ENCODE assay signal across 22 cellular contexts in genomic region chr7:44373418-44373740, GRCh38. TPM values are rescaled to one million over a fixed set of nuclear protein-coding genes. Genes with fewer than 3 reads are reported as not detected.
DNase-seq lines count a peak whose midpoint lies in the region; ATAC-seq, FAIRE-seq and TF ChIP-seq lines count a peak whose summit lies in the region.
"Had no signal": no experiment of that assay in that cellular context is flagged by ENCODE, and none has a peak within 500 bp of the region (broad histone marks: within the 10 kb centered on the region; RNA-seq: fewer than 3 reads in every experiment).

No MANE protein-coding gene starts in this region.

- TF ChIP-seq CTCF in mammary epithelial cell (conservative IDR thresholded peaks at IDR 0.05 in 1 of 2, IDR thresholded peaks at IDR 0.05 in 1 of 2; ENCODE audit: extremely low read depth in 1 of 2, insufficient read depth in 1 of 2, low read depth in 1 of 2, low read length in 2 of 2) = no peak
- TF ChIP-seq CTCF in MCF 10A (IDR thresholded peaks at IDR 0.05; ENCODE audit: unreplicated experiment) = no peak
- no peak for TF ChIP-seq CTCF in IMR-90 (conservative IDR thresholded peaks at IDR 0.05; ENCODE audit: low read depth, low read length)
- no peak for TF ChIP-seq CTCF in kidney (IDR thresholded peaks at IDR 0.05; ENCODE audit: borderline replicate concordance, extremely low read depth, insufficient read depth)
- no peak for TF ChIP-seq CTCF in neural progenitor cell (IDR thresholded peaks at IDR 0.05)

- H3K9me3 Mint-ChIP-seq in MCF 10A (ENCODE audit: unreplicated experiment) (no peaks in the 10 kb centered on the region), neural progenitor cell (no peaks in the 10 kb centered on the region)

- POLR2A ChIA-PET in MCF 10A (lab: Yijun Ruan, JAX) (no interaction called here), IMR-90 (lab: Charles Lee; ENCODE audit: unreplicated experiment) (no interaction called here)

- no peaks in the 10 kb centered on the region for H3K9me3 ChIP-seq in mammary epithelial cell (replicated peaks; ENCODE audit: insufficient read depth, low read length)
- H3K9me3 ChIP-seq in IMR-90 (ENCODE audit: control insufficient read depth, insufficient read depth, low read length) = no peaks in the 10 kb centered on the region
- no peaks in the 10 kb centered on the region for H3K9me3 ChIP-seq in kidney (ENCODE audit: control insufficient read depth in 1 of 2, low read length in 2 of 2)
- no peaks in the 10 kb centered on the region for H3K9me3 ChIP-seq in neural progenitor cell (ENCODE audit: low read depth)
- H3K9me3 ChIP-seq: SJSA1 had no signal

- dilution Hi-C loops in mammary epithelial cell (cut with HindIII; ENCODE audit: low sequenced_read_pairs) = no loop called here
- dilution Hi-C loops in IMR-90 (cut with HindIII; ENCODE audit: low sequenced_read_pairs, unreplicated experiment) = no loop called here

- H4K5ac ChIP-seq in IMR-90 (ENCODE audit: low read depth, low read length) = no peak overlapping the region

- 100% methylated on average over 2 of the region's 2 CpGs for whole genome bisulfite sequencing in mammary epithelial cell (ENCODE audit: low coverage, missing lambda C conversion rate)
- WGBS in IMR-90 (ENCODE audit: extremely low coverage in 2 of 2, insufficient read length in 1 of 2), 2 experiments = 91% methylated on average over 1 of the region's 2 CpGs; no CpG with 5 or more reads in 1 of the 2 experiments

- no peak for TF ChIP-seq RAD21 in IMR-90 (IDR thresholded peaks at IDR 0.05; ENCODE audit: low read length)

- H4K20me1 ChIP-seq in mammary epithelial cell (ENCODE audit: insufficient read depth, low read length) (no peaks in the 10 kb centered on the region), IMR-90 (ENCODE audit: insufficient read depth, low read length) (no peaks in the 10 kb centered on the region), neural progenitor cell (ENCODE audit: low read depth) (no peaks in the 10 kb centered on the region)
- H4K20me1 ChIP-seq: BLaER1 had no signal

- H2BK20ac ChIP-seq in IMR-90 (ENCODE audit: low read depth, low read length) = no peak overlapping the region

- no peak overlapping the region for H2BK5ac ChIP-seq in IMR-90 (ENCODE audit: low read depth, low read length, poor library complexity, severe bottlenecking)

- H2BK15ac ChIP-seq in IMR-90 (ENCODE audit: low read depth, low read length) = peak overlapping the region; percentile 82; the same call in 2 of the 3 replicates

- 0 out of 2 replicates have a peak overlapping the region, but pooled peaks have one; percentile 16 for H3K4ac ChIP-seq in IMR-90 (ENCODE audit: low read depth, low read length)

- no peak overlapping the region for H2BK120ac ChIP-seq in IMR-90 (ENCODE audit: low read depth, low read length)

- no peak overlapping the region for H3K23ac ChIP-seq in IMR-90 (ENCODE audit: low read depth, low read length)

- peak overlapping the region; percentile 35; the same call in 1 of the 2 replicates for H3K14ac ChIP-seq in IMR-90 (replicated peaks; ENCODE audit: low read depth, low read length)

- H3K4me1 ChIP-seq in mammary epithelial cell (ENCODE audit: insufficient read depth, low read length) (peaks cover 32% of the 10 kb centered on the region), IMR-90 (ENCODE audit: control insufficient read depth, insufficient read depth, low read length) (peaks cover 5% of the 10 kb centered on the region), kidney (ENCODE audit: control insufficient read depth in 1 of 2, insufficient read depth in 1 of 2, low read depth in 1 of 2, low read length in 2 of 2) (no peaks in the 10 kb centered on the region), neural progenitor cell (no peaks in the 10 kb centered on the region)
- H3K4me1 ChIP-seq: BLaER1 had no signal

- 0 out of 2 replicates have a peak overlapping the region, but pooled peaks have one; percentile 51 for H2AK5ac ChIP-seq in IMR-90 (ENCODE audit: low read depth, low read length)

- no peaks in the 10 kb centered on the region for H3K36me3 ChIP-seq in mammary epithelial cell (ENCODE audit: insufficient read depth, low read length)
- no peaks in the 10 kb centered on the region for H3K36me3 ChIP-seq in IMR-90 (ENCODE audit: control insufficient read depth, insufficient read depth, low read length)
- no peaks in the 10 kb centered on the region for H3K36me3 ChIP-seq in kidney (ENCODE audit: control insufficient read depth in 1 of 2, insufficient read depth in 2 of 2, low read length in 2 of 2)
- H3K36me3 ChIP-seq in neural progenitor cell = no peaks in the 10 kb centered on the region
- H3K36me3 ChIP-seq: BLaER1, SJSA1 had no signal

- H4K8ac ChIP-seq in IMR-90 (ENCODE audit: low read depth in 2 of 2, low read length in 2 of 2) = no peak overlapping the region

- in situ Hi-C loops in mammary epithelial cell (cut with MboI; ENCODE audit: low sequenced_read_pairs in 2 of 2) (no loop called here), IMR-90 (cut with MboI; ENCODE audit: low sequenced_read_pairs) (no loop called here)

- BruUV-seq in mammary epithelial cell (replicated peaks; lab: Mats Ljungman, UMichigan) (no TSS peak), MCF 10A (replicated peaks; lab: Mats Ljungman, UMichigan) (no TSS peak), IMR-90 (replicated peaks; lab: Mats Ljungman, UMichigan) (no TSS peak)

- H3F3A ChIP-seq in neural progenitor cell (ENCODE audit: low read depth) = no peaks in the 10 kb centered on the region

- intact Hi-C loops in mammary epithelial cell (cut with micrococcal nuclease) (loop anchor here (10.0 kb wide), 2 partner anchors 101 to 269 kb away; partner anchors contain the start of gene AEBP1), MCF 10A (cut with micrococcal nuclease) (no loop called here), IMR-90 (cut with micrococcal nuclease) (no loop called here), kidney (cut with DNase I) (no loop called here)

- H3K56ac ChIP-seq in IMR-90 (ENCODE audit: extremely low read depth, insufficient read depth, low read length) = no peak overlapping the region

- H3K79me2 ChIP-seq in mammary epithelial cell (ENCODE audit: insufficient read depth, low read length) = no peaks in the 10 kb centered on the region
- no peaks in the 10 kb centered on the region for H3K79me2 ChIP-seq in neural progenitor cell (ENCODE audit: low read depth)

- H3K9ac ChIP-seq in mammary epithelial cell (ENCODE audit: insufficient read depth, low read length) (no peak overlapping the region), IMR-90 (ENCODE audit: low read depth, low read length) (no peak overlapping the region), kidney (ENCODE audit: low read length in 2 of 2) (no peak overlapping the region), neural progenitor cell (no peak overlapping the region)
- H3K9ac ChIP-seq: BLaER1, KMS-11 had no signal

- H2AFZ ChIP-seq in mammary epithelial cell (ENCODE audit: low read depth, low read length) (peak overlapping the region; percentile 53), IMR-90 (replicated peaks; ENCODE audit: low read length, poor library complexity) (peak overlapping the region; percentile 64), neural progenitor cell (replicated peaks) (no peak overlapping the region)
- H2AFZ ChIP-seq: PC-9 had no signal

- no peak for TF ChIP-seq POLR2A in IMR-90 (IDR thresholded peaks at IDR 0.05; ENCODE audit: low read depth, low read length)

- H3K9me1 ChIP-seq in IMR-90 (ENCODE audit: insufficient read depth, low read length) = peaks cover 23% of the 10 kb centered on the region

- H3K27me3 Mint-ChIP-seq in MCF 10A (ENCODE audit: insufficient read depth, unreplicated experiment) = no peaks in the 10 kb centered on the region
- peaks cover 7% of the 10 kb centered on the region for H3K27me3 Mint-ChIP-seq in neural progenitor cell (ENCODE audit: insufficient read depth, low read depth)

- FAIRE-seq in kidney (lab: Jason Lieb, UNC) (no peak), urothelium cell line (lab: Jason Lieb, UNC) (peak; percentile 46)
- FAIRE-seq: GM12892, H1, HepG2 had no signal

- no peak overlapping the region for H3K18ac ChIP-seq in IMR-90 (ENCODE audit: low read depth, low read length)

- H3K4me1 Mint-ChIP-seq in MCF 10A (ENCODE audit: insufficient read depth, unreplicated experiment) (peaks cover 6% of the 10 kb centered on the region), neural progenitor cell (no peaks in the 10 kb centered on the region)

- H3K27ac Mint-ChIP-seq in MCF 10A (ENCODE audit: low read depth, unreplicated experiment) (no peak overlapping the region), neural progenitor cell (no peak overlapping the region)

- no peaks in the 10 kb centered on the region; a peak in 1 of 4 replicates for H3K79me1 ChIP-seq in IMR-90 (ENCODE audit: low read depth in 1 of 2, low read length in 2 of 2)

- H3K27me3 ChIP-seq in mammary epithelial cell (ENCODE audit: insufficient read depth, low read length) = no peaks in the 10 kb centered on the region
- no peaks in the 10 kb centered on the region for H3K27me3 ChIP-seq in IMR-90 (ENCODE audit: control insufficient read depth, insufficient read depth, low read length)
- peaks cover 14% of the 10 kb centered on the region for H3K27me3 ChIP-seq in neural progenitor cell
- H3K27me3 ChIP-seq: BLaER1, SJSA1 had no signal

- peaks cover 5% of the 10 kb centered on the region for H3K36me3 Mint-ChIP-seq in MCF 10A (ENCODE audit: insufficient read depth, unreplicated experiment)
- no peaks in the 10 kb centered on the region for H3K36me3 Mint-ChIP-seq in neural progenitor cell
- H3K36me3 Mint-ChIP-seq: CD4-positive, alpha-beta memory T cell had no signal

- CTCF ChIA-PET in mammary epithelial cell (lab: Charles Lee; ENCODE audit: low non-redundant PET) = no interaction called here
- CTCF ChIA-PET in MCF 10A (lab: Yijun Ruan, JAX) = no interaction called here
- CTCF ChIA-PET in IMR-90 (lab: Yijun Ruan, JAX) = no interaction called here

- H3K27ac ChIP-seq in mammary epithelial cell (ENCODE audit: insufficient read depth, low read depth, low read length) = no peak overlapping the region
- no peak overlapping the region for H3K27ac ChIP-seq in IMR-90 (ENCODE audit: insufficient read depth, low read length)
- no peak overlapping the region for H3K27ac ChIP-seq in kidney (ENCODE audit: low read depth in 2 of 2, low read length in 2 of 2)
- H3K27ac ChIP-seq in neural progenitor cell = no peak overlapping the region
- H3K27ac ChIP-seq: BLaER1, KMS-11, PC-9, SJSA1 had no signal

- H3K4me3 ChIP-seq in mammary epithelial cell (replicated peaks in 1 of 3; ENCODE audit: insufficient read depth in 1 of 3, low read depth in 2 of 3, low read length in 3 of 3) (no peak overlapping the region), IMR-90 (ENCODE audit: insufficient read depth, low read depth, low read length) (no peak overlapping the region), kidney (ENCODE audit: low read length in 2 of 2) (no peak overlapping the region), neural progenitor cell (no peak overlapping the region)
- H3K4me3 ChIP-seq: BLaER1, PC-9, SJSA1 had no signal

- no peak overlapping the region for H3K4me2 ChIP-seq in mammary epithelial cell (ENCODE audit: insufficient read depth, low read depth, low read length)
- no peak overlapping the region for H3K4me2 ChIP-seq in IMR-90 (ENCODE audit: low read depth, low read length)
- H3K4me2 ChIP-seq in neural progenitor cell = no peak overlapping the region
- H3K4me2 ChIP-seq: BLaER1, KMS-11, PC-9 had no signal

- H3K4me3 Mint-ChIP-seq in MCF 10A (ENCODE audit: unreplicated experiment) = no peak overlapping the region
- no peak overlapping the region for H3K4me3 Mint-ChIP-seq in neural progenitor cell
- H3K4me3 Mint-ChIP-seq: CD4-positive, alpha-beta memory T cell had no signal

- peak overlapping the region; percentile 33 for H2AK9ac ChIP-seq in IMR-90 (replicated peaks; ENCODE audit: low read depth, low read length, poor library complexity)

- H4K91ac ChIP-seq in IMR-90 (ENCODE audit: insufficient read depth, low read depth, low read length) = peak overlapping the region; percentile 10; the same call in 1 of the 2 replicates

- ATAC-seq in IMR-90 (ENCODE audit: low read depth) = no peak
- ATAC-seq: HepG2 had no signal

- DNase-seq in mammary epithelial cell (no peak), MCF 10A (ENCODE audit: unreplicated experiment) (no peak), IMR-90 (no peak), kidney (peak; percentile 16), urothelium cell line (ENCODE audit: low spot score) (peak; percentile 5), NOMO-1 treated with dmso at 0.1 percent for 144 hours (lab: John Stamatoyannopoulos, UW; ENCODE audit: unreplicated experiment) (no peak), neural progenitor cell (ENCODE audit: low spot score) (no peak), NCI-H1048 (lab: John Stamatoyannopoulos, UW) (no peak)
- DNase-seq: 8988T; CD4-positive, alpha-beta memory T cell; GF-D8; NCI-H1417 treated with DMSO at 0.1 percent for 48 hours; NCI-H187 treated with DMSO at 0.1 percent for 48 hours; NCI-H524; NCI-H82; PC-9 had no signal

RNA-seq across cellular contexts. Expression of gene CAMK2B, which starts 48.0 kb away (rescaled TPM):
- total RNA-seq in mammary epithelial cell = under 1 TPM; 0.33 to 0.64 TPM
- polyA plus RNA-seq in mammary epithelial cell = 4.9 TPM
- 4.2 TPM for polyA minus RNA-seq in mammary epithelial cell
- 0.54 and 1.8 TPM in 2 replicates for total RNA-seq in MCF 10A (2022)
- 0.18 and 0.28 TPM in 2 replicates for total RNA-seq in IMR-90 (2012; rRNA removed)
- polyA plus RNA-seq in IMR-90 (2012; rRNA removed) = 0.14 and 0.36 TPM in 2 replicates
- 0.11 and 0.74 TPM in 2 replicates for polyA plus RNA-seq in IMR-90 (2012; cell fraction: cytosol; rRNA removed)
- polyA plus RNA-seq in IMR-90 (2012; cell fraction: nucleus; rRNA removed; ENCODE audit: low replicate concordance) = 0.57 and 1.0 TPM in 2 replicates
- 1.1 TPM for total RNA-seq in kidney
- polyA plus RNA-seq in kidney (ENCODE audit: insufficient read depth, low read depth, low replicate concordance) = 3.2 TPM
- total RNA-seq in neural progenitor cell (ENCODE audit: low replicate concordance) = 0.09 and 0.31 TPM in 2 replicates
- total RNA-seq: CD4-positive, alpha-beta memory T cell; SJSA1 had no signal
- polyA plus RNA-seq: CD4-positive, alpha-beta memory T cell had no signal

Comparison
In these comparisons a context has a peak if more than half of its experiments do, and no peak if none do; other contexts are left out.
1. DNase-seq: peak in kidney (single experiment) and urothelium cell line (single experiment); none in mammary epithelial cell (single experiment), MCF 10A (single experiment), IMR-90 (single experiment), NOMO-1 treated with dmso at 0.1 percent for 144 hours (single experiment), neural progenitor cell (single experiment) and NCI-H1048 (single experiment).